Comparison of ENCODE assay signal across 8 cellular contexts in the genomic region with DNA sequence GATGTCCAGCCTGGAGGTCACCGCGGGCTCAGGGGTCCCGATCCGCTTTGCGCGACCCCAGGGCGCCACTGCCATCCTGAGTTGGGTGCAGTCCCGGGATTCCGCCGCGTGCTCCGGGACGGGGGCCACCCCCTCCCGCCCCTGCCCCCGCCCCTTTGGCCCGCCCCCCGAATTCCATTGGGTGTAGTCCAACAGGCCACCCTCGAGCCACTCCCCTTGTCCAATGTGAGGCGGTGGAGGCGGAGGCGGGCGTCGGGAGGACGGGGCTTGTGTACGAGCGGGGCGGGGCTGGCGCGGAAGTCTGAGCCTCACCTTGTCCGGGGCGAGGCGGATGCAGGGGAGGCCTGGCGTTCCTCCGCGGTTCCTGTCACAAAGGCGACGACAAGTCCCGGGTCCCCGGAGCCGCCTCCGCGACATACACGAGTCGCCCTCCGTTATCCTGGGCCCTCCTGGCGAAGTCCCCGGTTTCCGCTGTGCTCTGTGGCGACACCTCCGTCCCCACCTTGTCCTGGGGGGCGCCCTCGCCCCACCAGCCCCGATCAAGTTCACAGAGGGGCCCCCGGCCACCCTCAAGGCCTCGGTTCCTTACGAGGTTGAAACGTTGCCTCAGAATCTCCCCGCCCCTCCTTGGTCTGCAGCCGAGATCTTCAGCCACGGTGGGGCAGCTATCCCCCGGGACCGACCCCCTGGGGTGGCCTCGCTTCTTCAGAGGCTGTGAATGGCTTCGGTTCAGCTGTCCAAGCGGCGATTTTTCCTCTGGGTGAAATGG. TPM values are rescaled to one million over a fixed set of nuclear protein-coding genes. Genes with fewer than 3 reads are reported as not detected.
DNase-seq lines count a peak whose midpoint lies in the region; ATAC-seq and TF ChIP-seq lines count a peak whose summit lies in the region.

No MANE protein-coding gene starts in this region.

- no peaks in the 10 kb centered on the region for H3K9me3 Mint-ChIP-seq in activated naive CD8-positive, alpha-beta T cell treated with anti-CD3 and anti-CD28 coated beads, Interleukin-2, amount 10 ng/mL, durations not matched to agents 7 days and 5 days
- no peaks in the 10 kb centered on the region for H3K9me3 Mint-ChIP-seq in osteocyte (ENCODE audit: unreplicated experiment)

- no peaks in the 10 kb centered on the region for H3K27me3 ChIP-seq in thoracic aorta (replicated peaks; ENCODE audit: insufficient read depth)

- no peaks in the 10 kb centered on the region for H3K36me3 ChIP-seq in thoracic aorta

- peak overlapping the region; percentile 98 to 99 for H3K27ac ChIP-seq in thoracic aorta

- peak overlapping the region; percentile 99 for H3K27ac Mint-ChIP-seq in activated naive CD8-positive, alpha-beta T cell treated with anti-CD3 and anti-CD28 coated beads, Interleukin-2, amount 10 ng/mL, durations not matched to agents 7 days and 5 days
- peak overlapping the region; percentile 100 for H3K27ac Mint-ChIP-seq in osteocyte (ENCODE audit: unreplicated experiment)

- ATAC-seq in HG02623 (IDR thresholded peaks at IDR 0.05; ENCODE audit: unreplicated experiment) = peak; percentile 66
- peak; percentile 87 for ATAC-seq in activated naive CD8-positive, alpha-beta T cell treated with anti-CD3 and anti-CD28 coated beads, Interleukin-2, amount 10 ng/mL, durations not matched to agents 7 days and 5 days (ENCODE audit: low read depth)
- ATAC-seq in Right ventricle myocardium inferior = peak; percentile 93
- ATAC-seq in thoracic aorta (ENCODE audit: insufficient number of reproducible peaks, low FRiP score, low read depth) = peak; percentile 62

- peak; percentile 94 for DNase-seq in NCI-H1105 treated with DMSO at 0.1 percent for 48 hours (lab: John Stamatoyannopoulos, UW)
- DNase-seq in SKM-1 treated with dmso at 0.1 percent for 144 hours (lab: John Stamatoyannopoulos, UW; ENCODE audit: unreplicated experiment) = peak; percentile 97
- peak; percentile 94 for DNase-seq in activated naive CD8-positive, alpha-beta T cell treated with anti-CD3 and anti-CD28 coated beads, Interleukin-2, amount 10 ng/mL, durations not matched to agents 7 days and 5 days
- peak; percentile 100 for DNase-seq in Right ventricle myocardium inferior (ENCODE audit: missing footprints)
- DNase-seq in osteocyte (ENCODE audit: extremely low spot score, unreplicated experiment) = peak; percentile 97
- DNase-seq in thoracic aorta (ENCODE audit: low spot score) = peak; percentile 97

- peak overlapping the region; percentile 93 for H3K4me3 ChIP-seq in GM08714 (ENCODE audit: low read length)
- H3K4me3 ChIP-seq in thoracic aorta = peak overlapping the region; percentile 78

- intact Hi-C loops in Right ventricle myocardium inferior (cut with DNase I) = loop anchor here (5.0 kb wide), 1 partner anchor 42 kb away; no protein-coding TSS in a partner anchor

- H3K4me3 Mint-ChIP-seq in activated naive CD8-positive, alpha-beta T cell treated with anti-CD3 and anti-CD28 coated beads, Interleukin-2, amount 10 ng/mL, durations not matched to agents 7 days and 5 days = peak overlapping the region; percentile 94
- peak overlapping the region; percentile 88 for H3K4me3 Mint-ChIP-seq in osteocyte (ENCODE audit: unreplicated experiment)

- H3K36me3 Mint-ChIP-seq in activated naive CD8-positive, alpha-beta T cell treated with anti-CD3 and anti-CD28 coated beads, Interleukin-2, amount 10 ng/mL, durations not matched to agents 7 days and 5 days = peaks cover 30% of the 10 kb centered on the region
- peaks cover 6% of the 10 kb centered on the region for H3K36me3 Mint-ChIP-seq in osteocyte (ENCODE audit: unreplicated experiment)

- no peaks in the 10 kb centered on the region for H3K9me3 ChIP-seq in thoracic aorta

- peaks cover 36% of the 10 kb centered on the region for H3K4me1 Mint-ChIP-seq in activated naive CD8-positive, alpha-beta T cell treated with anti-CD3 and anti-CD28 coated beads, Interleukin-2, amount 10 ng/mL, durations not matched to agents 7 days and 5 days
- peaks cover 63% of the 10 kb centered on the region for H3K4me1 Mint-ChIP-seq in osteocyte (ENCODE audit: unreplicated experiment)

- peaks cover 17 to 61% of the 10 kb centered on the region in 2 donors for H3K4me1 ChIP-seq in thoracic aorta (ENCODE audit: control insufficient read depth in 1 of 2, low read depth in 2 of 2)

- TF ChIP-seq CTCF in osteocyte (IDR thresholded peaks at IDR 0.05) = no peak
- no peak for TF ChIP-seq CTCF in thoracic aorta (IDR thresholded peaks at IDR 0.05)

- H3K27me3 Mint-ChIP-seq in activated naive CD8-positive, alpha-beta T cell treated with anti-CD3 and anti-CD28 coated beads, Interleukin-2, amount 10 ng/mL, durations not matched to agents 7 days and 5 days = no peaks in the 10 kb centered on the region
- no peaks in the 10 kb centered on the region for H3K27me3 Mint-ChIP-seq in osteocyte (ENCODE audit: unreplicated experiment)

- POLR2A ChIA-PET in activated naive CD8-positive, alpha-beta T cell treated with anti-CD3 and anti-CD28 coated beads, Interleukin-2, amount 10 ng/mL, durations not matched to agents 7 days and 5 days (lab: Charles Lee) = interaction anchor here (0.6 to 2.7 kb wide), 11 partner anchors 10 to 388 kb away, joined by 3 to 14 read pairs (median 3); a partner anchor contains a TSS

RNA-seq across cellular contexts. Expression of a gene that starts 1.2 kb away (rescaled TPM):
- total RNA-seq in activated naive CD8-positive, alpha-beta T cell treated with anti-CD3 and anti-CD28 coated beads, Interleukin-2, amount 10 ng/mL, durations not matched to agents 7 days and 5 days = 10 to 100 TPM; 83.8 to 84.8 TPM
- total RNA-seq in Right ventricle myocardium inferior (12.8 TPM), osteocyte (75.4 and 96.9 TPM in 2 replicates), thoracic aorta (100 to 1,000 TPM in 1 of 2 donors, 10 to 100 TPM in 1; 39.8 to 108 TPM)

Comparison
In these comparisons a context has a peak if more than half of its experiments do, and no peak if none do; other contexts are left out.
1. Peak in every context shown above with its lines: DNase-seq, ATAC-seq, H3K4me3 ChIP-seq and H3K27ac ChIP-seq.